Comparison of ENCODE assay signal across 8 cellular contexts in the genomic region with DNA sequence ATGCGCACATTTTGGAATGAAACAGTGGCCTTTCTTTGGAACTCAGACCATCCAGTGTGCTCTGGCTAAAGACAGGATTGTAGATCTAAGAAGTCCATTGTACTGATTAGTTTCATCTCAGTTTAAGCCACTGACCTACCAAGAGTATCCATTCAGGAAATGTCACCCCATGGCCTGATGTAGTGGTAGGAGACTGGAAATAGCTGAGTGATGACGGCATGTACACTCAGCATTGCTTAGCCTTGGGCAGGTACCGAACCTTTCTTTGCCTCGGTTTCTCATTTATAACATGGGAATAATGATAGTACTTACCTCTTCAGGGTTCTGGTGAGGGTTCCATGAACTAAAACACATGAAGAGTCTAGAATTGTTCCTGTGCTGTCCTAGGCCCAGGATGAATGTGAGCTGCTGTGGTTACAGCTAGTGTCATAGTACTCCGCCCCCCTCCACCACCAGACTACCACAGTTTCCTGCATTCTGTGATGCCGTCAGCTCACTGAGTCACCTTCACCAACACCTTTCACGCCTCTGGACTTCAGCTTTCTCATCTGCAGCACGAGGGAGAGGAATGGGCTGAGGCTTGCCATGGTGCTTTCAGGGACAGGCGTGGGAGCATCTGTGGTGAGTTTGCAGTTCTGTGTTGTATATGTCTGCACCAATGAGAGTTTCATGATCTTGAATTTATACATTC.
A peak's percentile ranks its signal among the peaks of the same experiment; 100 is the strongest.
DNase-seq lines count a peak whose midpoint lies in the region; ATAC-seq and TF ChIP-seq lines count a peak whose summit lies in the region.

No MANE protein-coding gene starts in this region.

- no peaks in the 10 kb centered on the region for H3K9me2 ChIP-seq in MM.1S (replicated peaks; ENCODE audit: insufficient read depth, low read length)

- no peaks in the 10 kb centered on the region for H3K27me3 ChIP-seq in BLaER1 treated with 17β-estradiol and CSF1 and Interleukin-3, amounts not matched to agents 10 nM and 100 nM
- no peaks in the 10 kb centered on the region for H3K27me3 ChIP-seq in Peyer's patch
- H3K27me3 ChIP-seq in MM.1S (replicated peaks; ENCODE audit: insufficient read depth, low read length) = no peaks in the 10 kb centered on the region

- no peak overlapping the region for H3K4me3 Mint-ChIP-seq in activated naive CD8-positive, alpha-beta T cell treated with anti-CD3 and anti-CD28 coated beads for 36 hours

- peak; percentile 72 for ATAC-seq in GM21529 (IDR thresholded peaks at IDR 0.05; ENCODE audit: unreplicated experiment)

- H3K9me3 Mint-ChIP-seq in activated naive CD8-positive, alpha-beta T cell treated with anti-CD3 and anti-CD28 coated beads for 36 hours = peaks cover 1% of the 10 kb centered on the region

- H3K4me3 ChIP-seq in BLaER1 treated with 17β-estradiol and CSF1 and Interleukin-3, amounts not matched to agents 10 nM and 100 nM = no peak overlapping the region
- no peak overlapping the region for H3K4me3 ChIP-seq in Peyer's patch
- H3K4me3 ChIP-seq in MM.1S (ENCODE audit: low read length) = no peak overlapping the region

- no peaks in the 10 kb centered on the region for H3F3A ChIP-seq in MM.1S (ENCODE audit: insufficient read depth, low read length)

- H3K9me3 ChIP-seq in BLaER1 treated with 17β-estradiol and CSF1 and Interleukin-3, amounts not matched to agents 10 nM and 100 nM (replicated peaks in 1 of 11) = peaks cover 0 to 11% (median 0%) of the 10 kb centered on the region in 11 experiments; a peak in 4 of 22 replicates
- H3K9me3 ChIP-seq in Peyer's patch (no peaks in the 10 kb centered on the region), MM.1S (replicated peaks; ENCODE audit: insufficient read depth, low read length) (no peaks in the 10 kb centered on the region)

- TF ChIP-seq CTCF in Peyer's patch (IDR thresholded peaks at IDR 0.05) = no peak
- TF ChIP-seq CTCF in MM.1S (IDR thresholded peaks at IDR 0.05; ENCODE audit: low read length) = no peak

- H3K27ac Mint-ChIP-seq in activated naive CD8-positive, alpha-beta T cell treated with anti-CD3 and anti-CD28 coated beads for 36 hours = peak overlapping the region; percentile 62

- H3K27me3 Mint-ChIP-seq in activated naive CD8-positive, alpha-beta T cell treated with anti-CD3 and anti-CD28 coated beads for 36 hours = no peaks in the 10 kb centered on the region

- no peak for TF ChIP-seq POLR2A in Peyer's patch (IDR thresholded peaks at IDR 0.05)

- H2AFZ ChIP-seq in MM.1S (ENCODE audit: low read length) = no peak overlapping the region

- H3K9ac ChIP-seq in BLaER1 treated with 17β-estradiol and CSF1 and Interleukin-3, amounts not matched to agents 10 nM and 100 nM = no peak overlapping the region
- no peak overlapping the region for H3K9ac ChIP-seq in MM.1S (ENCODE audit: low read length)

- DNase-seq in Peyer's patch (peak in 2 of 3 donors; percentile 48 to 84), NOMO-1 treated with dmso at 0.1 percent for 144 hours (lab: John Stamatoyannopoulos, UW; ENCODE audit: unreplicated experiment) (no peak), MM.1S (no peak), NCI-H2196 treated with DMSO at 0.1 percent for 48 hours (lab: John Stamatoyannopoulos, UW; ENCODE audit: unreplicated experiment) (no peak)
- peak; percentile 83 for DNase-seq in activated naive CD8-positive, alpha-beta T cell treated with anti-CD3 and anti-CD28 coated beads for 36 hours
- DNase-seq in stimulated activated CD4-positive, alpha-beta T cell treated with anti-CD3 and anti-CD28 coated beads, Interleukin-2, amount 100 ng/mL, for 48 hours = peak; percentile 33 to 54

- peaks cover 0 to 6% (median 0%) of the 10 kb centered on the region in 11 experiments; a peak in 2 of 22 replicates for H3K36me3 ChIP-seq in BLaER1 treated with 17β-estradiol and CSF1 and Interleukin-3, amounts not matched to agents 10 nM and 100 nM
- H3K36me3 ChIP-seq in Peyer's patch (no peaks in the 10 kb centered on the region), MM.1S (replicated peaks; ENCODE audit: insufficient read depth, low read length) (no peaks in the 10 kb centered on the region)

- H4K20me1 ChIP-seq in BLaER1 treated with 17β-estradiol and CSF1 and Interleukin-3, amounts not matched to agents 10 nM and 100 nM = peaks cover 0 to 11% (median 0%) of the 10 kb centered on the region in 11 experiments; a peak in 2 of 22 replicates
- no peaks in the 10 kb centered on the region for H4K20me1 ChIP-seq in MM.1S (ENCODE audit: insufficient read depth, low read length)

- H3K4me1 ChIP-seq in BLaER1 treated with 17β-estradiol and CSF1 and Interleukin-3, amounts not matched to agents 10 nM and 100 nM = peaks cover 9 to 46% (median 32%) of the 10 kb centered on the region in 10 experiments
- H3K4me1 ChIP-seq in Peyer's patch (no peaks in the 10 kb centered on the region), MM.1S (ENCODE audit: low read length) (no peaks in the 10 kb centered on the region)

- peaks cover 15% of the 10 kb centered on the region for H3K4me1 Mint-ChIP-seq in activated naive CD8-positive, alpha-beta T cell treated with anti-CD3 and anti-CD28 coated beads for 36 hours

- H3K27ac ChIP-seq in BLaER1 treated with 17β-estradiol and CSF1 and Interleukin-3, amounts not matched to agents 10 nM and 100 nM = 0 out of 22 replicates have a peak overlapping the region, but pooled peaks of 1 of the 11 experiments have one; percentile 6
- H3K27ac ChIP-seq in Peyer's patch = peak overlapping the region in 3 of 4 donors; percentile 3 to 65 (median 57)
- H3K27ac ChIP-seq in MM.1S (ENCODE audit: low read length) = no peak overlapping the region

- no peaks in the 10 kb centered on the region for H3K36me3 Mint-ChIP-seq in activated naive CD8-positive, alpha-beta T cell treated with anti-CD3 and anti-CD28 coated beads for 36 hours

- H3K4me2 ChIP-seq in BLaER1 treated with 17β-estradiol and CSF1 and Interleukin-3, amounts not matched to agents 10 nM and 100 nM = peak overlapping the region; percentile 11 to 72 (median 56)
- H3K4me2 ChIP-seq in MM.1S (ENCODE audit: low read depth, low read length) = no peak overlapping the region

- H3K79me2 ChIP-seq in MM.1S (ENCODE audit: low read length) = no peaks in the 10 kb centered on the region

Comparison
In these comparisons a context has a peak if more than half of its experiments do, and no peak if none do; other contexts are left out.
1. DNase-seq: peak in Peyer's patch (2 of 3), activated naive CD8-positive, alpha-beta T cell treated with anti-CD3 and anti-CD28 coated beads for 36 hours (single experiment) and stimulated activated CD4-positive, alpha-beta T cell treated with anti-CD3 and anti-CD28 coated beads, Interleukin-2, amount 100 ng/mL, for 48 hours (2 of 2); none in NOMO-1 treated with dmso at 0.1 percent for 144 hours (single experiment), MM.1S (single experiment) and NCI-H2196 treated with DMSO at 0.1 percent for 48 hours (single experiment).